In genomic region chr13:33105387-33106005, GRCh38 we compare ENCODE assay signal across 22 cellular contexts.
DNase-seq lines count a peak whose midpoint lies in the region; ATAC-seq lines count a peak whose summit lies in the region.
"Had no signal": no experiment of that assay in that cellular context is flagged by ENCODE, and none has a peak within 500 bp of the region (broad histone marks: within the 10 kb centered on the region; RNA-seq: fewer than 3 reads in every experiment).

No MANE protein-coding gene starts in this region.

- peaks cover 35% of the 10 kb centered on the region for H3K4me1 ChIP-seq in rectal smooth muscle tissue (ENCODE audit: control insufficient read depth, insufficient read depth, low read length)

- peaks cover 11% of the 10 kb centered on the region for H3K36me3 ChIP-seq in rectal smooth muscle tissue (ENCODE audit: control insufficient read depth, insufficient read depth, low read length)

- CTCF ChIA-PET in activated naive CD4-positive, alpha-beta T cell treated with anti-CD3 and anti-CD28 coated beads, Interleukin-2, amount 10 ng/mL, durations not matched to agents 7 days and 5 days (lab: Charles Lee), result no interaction called here

- H3K4me3 ChIP-seq in rectal smooth muscle tissue (ENCODE audit: low read length), result no peak overlapping the region
- H3K4me3 ChIP-seq: adrenal gland, GM23248, lung, SK-N-MC, upper lobe of left lung had no signal

- H3K27ac ChIP-seq in rectal smooth muscle tissue (ENCODE audit: low read depth, low read length), result peak overlapping the region; percentile 81
- H3K27ac ChIP-seq: GM23248, SK-N-MC had no signal

- no peak overlapping the region for H3K4me3 Mint-ChIP-seq in activated naive CD4-positive, alpha-beta T cell treated with anti-CD3 and anti-CD28 coated beads, Interleukin-2, amount 10 ng/mL, durations not matched to agents 7 days and 5 days
- H3K4me3 Mint-ChIP-seq: activated CD8-positive, alpha-beta T cell treated with anti-CD3 and anti-CD28 coated beads, Interleukin-2, amount 10 ng/mL, durations not matched to agents 7 days and 5 days; activated T-helper 17 cell treated with anti-CD3 and anti-CD28 coated beads, Interleukin-2, amount 50 U/mL, for 72 hours; endodermal cell had no signal

- H3K27me3 Mint-ChIP-seq in activated naive CD4-positive, alpha-beta T cell treated with anti-CD3 and anti-CD28 coated beads, Interleukin-2, amount 10 ng/mL, durations not matched to agents 7 days and 5 days, result peaks cover 4% of the 10 kb centered on the region

- H3K4me1 Mint-ChIP-seq in activated naive CD4-positive, alpha-beta T cell treated with anti-CD3 and anti-CD28 coated beads, Interleukin-2, amount 10 ng/mL, durations not matched to agents 7 days and 5 days, result no peaks in the 10 kb centered on the region
- H3K4me1 Mint-ChIP-seq: activated T-helper 17 cell treated with anti-CD3 and anti-CD28 coated beads, Interleukin-2, amount 50 U/mL, for 72 hours had no signal

- no peak overlapping the region for H3K27ac Mint-ChIP-seq in activated naive CD4-positive, alpha-beta T cell treated with anti-CD3 and anti-CD28 coated beads, Interleukin-2, amount 10 ng/mL, durations not matched to agents 7 days and 5 days
- H3K27ac Mint-ChIP-seq: activated CD8-positive, alpha-beta T cell treated with anti-CD3 and anti-CD28 coated beads, Interleukin-2, amount 10 ng/mL, durations not matched to agents 7 days and 5 days; activated T-helper 17 cell treated with anti-CD3 and anti-CD28 coated beads, Interleukin-2, amount 50 U/mL, for 72 hours; endodermal cell had no signal

- peak; percentile 62 for DNase-seq in CD1c-positive myeloid dendritic cell (ENCODE audit: extremely low spot score)
- peak; percentile 78 for DNase-seq in NOMO-1 treated with dmso at 0.1 percent for 144 hours (lab: John Stamatoyannopoulos, UW; ENCODE audit: unreplicated experiment)
- DNase-seq in globus pallidus (ENCODE audit: low spot score), result peak; percentile 54
- no peak for DNase-seq in NCI-H510A treated with DMSO at 0.1 percent for 48 hours (lab: John Stamatoyannopoulos, UW)
- DNase-seq in activated naive CD4-positive, alpha-beta T cell treated with anti-CD3 and anti-CD28 coated beads, Interleukin-2, amount 10 ng/mL, durations not matched to agents 7 days and 5 days, result no peak
- DNase-seq: activated CD8-positive, alpha-beta T cell treated with anti-CD3 and anti-CD28 coated beads, Interleukin-2, amount 10 ng/mL, durations not matched to agents 7 days and 5 days; Calu3; endodermal cell; foreskin fibroblast; GM23248; Karpas-422; NCI-H146; OCI-M1; stimulated activated CD4-positive, alpha-beta T cell treated with anti-CD3 and anti-CD28 coated beads, Interleukin-4, amount 100 ng/mL, for 4 hours; upper lobe of left lung had no signal

- no peaks in the 10 kb centered on the region for H3K36me3 Mint-ChIP-seq in activated naive CD4-positive, alpha-beta T cell treated with anti-CD3 and anti-CD28 coated beads, Interleukin-2, amount 10 ng/mL, durations not matched to agents 7 days and 5 days

- no peak overlapping the region for H3K9ac ChIP-seq in rectal smooth muscle tissue (ENCODE audit: low read length)
- H3K9ac ChIP-seq: GM23248 had no signal

- H3K27me3 ChIP-seq in rectal smooth muscle tissue (ENCODE audit: control insufficient read depth, insufficient read depth, low read length), result no peaks in the 10 kb centered on the region
- H3K27me3 ChIP-seq: adrenal gland, upper lobe of left lung had no signal

- no peaks in the 10 kb centered on the region for H3K9me3 Mint-ChIP-seq in activated naive CD4-positive, alpha-beta T cell treated with anti-CD3 and anti-CD28 coated beads, Interleukin-2, amount 10 ng/mL, durations not matched to agents 7 days and 5 days
- H3K9me3 Mint-ChIP-seq: activated T-helper 17 cell treated with anti-CD3 and anti-CD28 coated beads, Interleukin-2, amount 50 U/mL, for 72 hours had no signal

- ATAC-seq in GM21529 (IDR thresholded peaks at IDR 0.05; ENCODE audit: unreplicated experiment) (no peak), GM21528 (IDR thresholded peaks at IDR 0.05; ENCODE audit: low FRiP score, unreplicated experiment) (no peak)
- ATAC-seq: activated CD8-positive, alpha-beta T cell treated with anti-CD3 and anti-CD28 coated beads, Interleukin-2, amount 10 ng/mL, durations not matched to agents 7 days and 5 days; activated T-helper 17 cell treated with anti-CD3 and anti-CD28 coated beads, Interleukin-2, amount 50 U/mL, for 72 hours had no signal

Comparison
In these comparisons a context has a peak if more than half of its experiments do, and no peak if none do; other contexts are left out.
1. DNase-seq: peak in CD1c-positive myeloid dendritic cell (single experiment), NOMO-1 treated with dmso at 0.1 percent for 144 hours (single experiment) and globus pallidus (single experiment); none in NCI-H510A treated with DMSO at 0.1 percent for 48 hours (single experiment) and activated naive CD4-positive, alpha-beta T cell treated with anti-CD3 and anti-CD28 coated beads, Interleukin-2, amount 10 ng/mL, durations not matched to agents 7 days and 5 days (single experiment).